27 cellular contexts compared by ENCODE assay signal in genomic region chr11:31820438-31820818, GRCh38. TPM values are rescaled to one million over a fixed set of nuclear protein-coding genes. Genes with fewer than 3 reads are reported as not detected.
A peak's percentile ranks its signal among the peaks of the same experiment; 100 is the strongest.
DNase-seq lines count a peak whose midpoint lies in the region; ATAC-seq and TF ChIP-seq lines count a peak whose summit lies in the region.
"Had no signal": no experiment of that assay in that cellular context is flagged by ENCODE, and none has a peak within 500 bp of the region (broad histone marks: within the 10 kb centered on the region; RNA-seq: fewer than 3 reads in every experiment).

No MANE protein-coding gene starts in this region.

- H3K9me3 Mint-ChIP-seq in activated naive CD4-positive, alpha-beta T cell treated with anti-CD3 and anti-CD28 coated beads for 36 hours, result no peaks in the 10 kb centered on the region
- no peaks in the 10 kb centered on the region for H3K9me3 Mint-ChIP-seq in WTC11
- H3K9me3 Mint-ChIP-seq: activated T-cell treated with anti-CD3 and anti-CD28 coated beads, Interleukin-2, amount 50 U/mL, for 72 hours had no signal

- no peak overlapping the region for H3K4me3 Mint-ChIP-seq in activated naive CD4-positive, alpha-beta T cell treated with anti-CD3 and anti-CD28 coated beads for 36 hours
- H3K4me3 Mint-ChIP-seq in WTC11, result peak overlapping the region; percentile 70
- H3K4me3 Mint-ChIP-seq: activated naive CD8-positive, alpha-beta T cell treated with anti-CD3 and anti-CD28 coated beads for 36 hours; activated T-cell treated with anti-CD3 and anti-CD28 coated beads, Interleukin-2, amount 50 U/mL, for 72 hours; CD4-positive, CD25-positive, alpha-beta regulatory T cell; T-helper 17 cell had no signal

- peaks cover 19% of the 10 kb centered on the region for H3K4me1 Mint-ChIP-seq in activated naive CD4-positive, alpha-beta T cell treated with anti-CD3 and anti-CD28 coated beads for 36 hours (ENCODE audit: low read depth)
- H3K4me1 Mint-ChIP-seq in WTC11, result peaks cover 69% of the 10 kb centered on the region

- POLR2A ChIA-PET in WTC11 (lab: Charles Lee), result interaction anchor here (0.9 to 1.1 kb wide), 2 partner anchors 15 to 21 kb away, joined by 3 read pairs; no protein-coding TSS in a partner anchor

- H3K27me3 Mint-ChIP-seq in activated naive CD4-positive, alpha-beta T cell treated with anti-CD3 and anti-CD28 coated beads for 36 hours (ENCODE audit: low read depth), result peaks cover 79% of the 10 kb centered on the region
- peaks cover 100% of the 10 kb centered on the region for H3K27me3 Mint-ChIP-seq in WTC11 (ENCODE audit: low read depth)

- TF ChIP-seq CTCF in WTC11 (IDR thresholded peaks at IDR 0.05), result no peak

- H3K4me3 ChIP-seq in iPS-18a (ENCODE audit: low read length), result peak overlapping the region; percentile 34
- H3K4me3 ChIP-seq: colonic mucosa, gastrocnemius medialis, stomach, upper lobe of left lung had no signal

- no peak overlapping the region for H3K27ac Mint-ChIP-seq in activated naive CD4-positive, alpha-beta T cell treated with anti-CD3 and anti-CD28 coated beads for 36 hours
- H3K27ac Mint-ChIP-seq in WTC11, result no peak overlapping the region
- H3K27ac Mint-ChIP-seq: activated naive CD8-positive, alpha-beta T cell treated with anti-CD3 and anti-CD28 coated beads for 36 hours; activated T-cell treated with anti-CD3 and anti-CD28 coated beads, Interleukin-2, amount 50 U/mL, for 72 hours; CD4-positive, CD25-positive, alpha-beta regulatory T cell; T-helper 17 cell had no signal

- peak; percentile 6 for DNase-seq in activated naive CD4-positive, alpha-beta T cell treated with anti-CD3 and anti-CD28 coated beads for 36 hours
- no peak for DNase-seq in activated naive CD4-positive, alpha-beta T cell (lab: John Stamatoyannopoulos, UW)
- DNase-seq in WTC11 (ENCODE audit: low spot score) (peak; percentile 63), NOMO-1 treated with dmso at 0.1 percent for 144 hours (lab: John Stamatoyannopoulos, UW; ENCODE audit: unreplicated experiment) (no peak)
- DNase-seq: activated CD8-positive, alpha-beta memory T cell treated with anti-CD3 and anti-CD28 coated beads for 24 hours; activated naive CD8-positive, alpha-beta T cell treated with anti-CD3 and anti-CD28 coated beads for 36 hours; brain microvascular endothelial cell; CD4-positive, CD25-positive, alpha-beta regulatory T cell; colonic mucosa; gastrocnemius medialis; mammary epithelial cell; naive B cell; NCI-H1930; NCI-H510A treated with DMSO at 0.1 percent for 48 hours; Right ventricle myocardium superior; stimulated activated CD4-positive, alpha-beta T cell treated with anti-CD3 and anti-CD28 coated beads, Interleukin-2, amount 100 ng/mL, for 48 hours; stomach; T-helper 17 cell had no signal

- H3K9ac ChIP-seq in iPS-18a (ENCODE audit: low read length), result no peak overlapping the region

- peaks cover 52% of the 10 kb centered on the region for H3K4me1 ChIP-seq in iPS-18a (ENCODE audit: control insufficient read depth, low read depth, low read length)

- H3K27me3 ChIP-seq in iPS-18a (ENCODE audit: control insufficient read depth, insufficient read depth, low read length), result peaks cover 100% of the 10 kb centered on the region

- no peaks in the 10 kb centered on the region for H3K9me3 ChIP-seq in iPS-18a (ENCODE audit: control insufficient read depth, low read depth, low read length)
- H3K9me3 ChIP-seq: colonic mucosa, gastrocnemius medialis, upper lobe of left lung had no signal

- H3K36me3 ChIP-seq in iPS-18a (ENCODE audit: control insufficient read depth, low read depth, low read length), result no peaks in the 10 kb centered on the region
- H3K36me3 ChIP-seq: brain microvascular endothelial cell, colonic mucosa, gastrocnemius medialis, stomach, upper lobe of left lung had no signal

- intact Hi-C loops in activated naive CD4-positive, alpha-beta T cell treated with anti-CD3 and anti-CD28 coated beads for 36 hours (cut with micrococcal nuclease), result no loop called here

- H3K27ac ChIP-seq in iPS-18a (ENCODE audit: low read length), result no peak overlapping the region
- H3K27ac ChIP-seq: brain microvascular endothelial cell, colonic mucosa, gastrocnemius medialis, stomach, upper lobe of left lung had no signal

- ATAC-seq in WTC11 (peak; percentile 20), HG03139 (IDR thresholded peaks at IDR 0.05; ENCODE audit: unreplicated experiment) (no peak), GM21737 (IDR thresholded peaks at IDR 0.05; ENCODE audit: unreplicated experiment) (no peak), GM18867 (IDR thresholded peaks at IDR 0.05; ENCODE audit: unreplicated experiment) (no peak)
- ATAC-seq: gastrocnemius medialis, T-helper 17 cell had no signal

- CTCF ChIA-PET in activated naive CD4-positive, alpha-beta T cell treated with anti-CD3 and anti-CD28 coated beads for 36 hours (lab: Charles Lee), result no interaction called here
- CTCF ChIA-PET in WTC11 (lab: Charles Lee), result interaction anchor here (1.0 to 5.7 kb wide), 6 partner anchors 15 to 138 kb away, joined by 3 to 54 read pairs (median 13); no protein-coding TSS in a partner anchor

- no peaks in the 10 kb centered on the region for H3K36me3 Mint-ChIP-seq in activated naive CD4-positive, alpha-beta T cell treated with anti-CD3 and anti-CD28 coated beads for 36 hours (ENCODE audit: low read depth)
- H3K36me3 Mint-ChIP-seq in WTC11, result no peaks in the 10 kb centered on the region
- H3K36me3 Mint-ChIP-seq: activated naive CD8-positive, alpha-beta T cell treated with anti-CD3 and anti-CD28 coated beads for 36 hours; CD4-positive, CD25-positive, alpha-beta regulatory T cell had no signal

TF ChIP-seq in WTC11, 78 proteins besides CTCF, POLR2A, EP300 and RAD21:
- TF ChIP-seq E2F5 (CRISPR knock-in tag; IDR thresholded peaks at IDR 0.05) (peak; percentile 36; the same call in 1 of the 2 replicates), TP53 (CRISPR knock-in tag; IDR thresholded peaks at IDR 0.05) (0 out of 2 replicates have a peak, but pooled peaks have one; percentile 10), IRF1 (CRISPR knock-in tag; IDR thresholded peaks at IDR 0.05) (no peak)

RNA-seq across cellular contexts. Expression of gene PAX6, which starts 9.3 kb away (rescaled TPM):
- 1 to 10 TPM; 1.5 TPM for total RNA-seq in activated naive CD4-positive, alpha-beta T cell treated with anti-CD3 and anti-CD28 coated beads for 36 hours
- 0.18 to 3.3 TPM (median 0.30 TPM) in 3 replicates for total RNA-seq in WTC11 (2021)
- total RNA-seq: activated naive CD8-positive, alpha-beta T cell treated with anti-CD3 and anti-CD28 coated beads for 36 hours; CD4-positive, CD25-positive, alpha-beta regulatory T cell; gastrocnemius medialis; HT-29; posterior vena cava; Right ventricle myocardium superior; skeletal muscle tissue; T-helper 17 cell; upper lobe of left lung had no signal

Comparison
In these comparisons a context has a peak if more than half of its experiments do, and no peak if none do; other contexts are left out.
1. DNase-seq: peak in activated naive CD4-positive, alpha-beta T cell treated with anti-CD3 and anti-CD28 coated beads for 36 hours (single experiment) and WTC11 (single experiment); none in activated naive CD4-positive, alpha-beta T cell (0 of 4) and NOMO-1 treated with dmso at 0.1 percent for 144 hours (single experiment).